In genomic region chr20:38748097-38748862, GRCh38 we compare ENCODE assay signal across 8 cellular contexts.
A peak's percentile ranks its signal among the peaks of the same experiment; 100 is the strongest.
DNase-seq lines count a peak whose midpoint lies in the region; ATAC-seq and TF ChIP-seq lines count a peak whose summit lies in the region.

Gene ACTR5, plus strand, starts transcription at chr20:38748460. Its CDS starts 19 bp downstream, at chr20:38748479.

- TF ChIP-seq POLR2A in GM19099 (IDR thresholded peaks at IDR 0.05; ENCODE audit: extremely low read depth, insufficient read length, low read depth) = peak; percentile 80

- peak; percentile 88 for ATAC-seq in HG03354 (IDR thresholded peaks at IDR 0.05; ENCODE audit: poor library complexity, severe bottlenecking, unreplicated experiment)

- peak; percentile 98 for DNase-seq in AG20443 (ENCODE audit: low spot score)
- peak; percentile 98 for DNase-seq in NCI-H345 treated with DMSO at 0.1 percent for 48 hours (lab: John Stamatoyannopoulos, UW; ENCODE audit: unreplicated experiment)
- peak; percentile 92 for DNase-seq in activated CD4-positive, CD25-positive, alpha-beta regulatory T cell treated with anti-CD3 and anti-CD28 coated beads, Interleukin-2, amount 50 U/mL, for 16 hours (ENCODE audit: low read depth, low spot score)
- DNase-seq in central memory CD4-positive, alpha-beta T cell = peak; percentile 96
- peak; percentile 96 for DNase-seq in islet precursor cell
- peak; percentile 94 to 97 for DNase-seq in stimulated activated CD4-positive, alpha-beta T cell treated with anti-CD3 and anti-CD28 coated beads, Interleukin-12 subunit alpha, Interleukin-12 subunit beta, amount 100 ng/mL, for 24 hours (ENCODE audit: low read depth in 2 of 2)

Comparison
In these comparisons a context has a peak if more than half of its experiments do, and no peak if none do; other contexts are left out.
1. Peak in every context shown above with its lines: DNase-seq and ATAC-seq.